Comparison of ENCODE assay signal across 8 cellular contexts in the genomic region with DNA sequence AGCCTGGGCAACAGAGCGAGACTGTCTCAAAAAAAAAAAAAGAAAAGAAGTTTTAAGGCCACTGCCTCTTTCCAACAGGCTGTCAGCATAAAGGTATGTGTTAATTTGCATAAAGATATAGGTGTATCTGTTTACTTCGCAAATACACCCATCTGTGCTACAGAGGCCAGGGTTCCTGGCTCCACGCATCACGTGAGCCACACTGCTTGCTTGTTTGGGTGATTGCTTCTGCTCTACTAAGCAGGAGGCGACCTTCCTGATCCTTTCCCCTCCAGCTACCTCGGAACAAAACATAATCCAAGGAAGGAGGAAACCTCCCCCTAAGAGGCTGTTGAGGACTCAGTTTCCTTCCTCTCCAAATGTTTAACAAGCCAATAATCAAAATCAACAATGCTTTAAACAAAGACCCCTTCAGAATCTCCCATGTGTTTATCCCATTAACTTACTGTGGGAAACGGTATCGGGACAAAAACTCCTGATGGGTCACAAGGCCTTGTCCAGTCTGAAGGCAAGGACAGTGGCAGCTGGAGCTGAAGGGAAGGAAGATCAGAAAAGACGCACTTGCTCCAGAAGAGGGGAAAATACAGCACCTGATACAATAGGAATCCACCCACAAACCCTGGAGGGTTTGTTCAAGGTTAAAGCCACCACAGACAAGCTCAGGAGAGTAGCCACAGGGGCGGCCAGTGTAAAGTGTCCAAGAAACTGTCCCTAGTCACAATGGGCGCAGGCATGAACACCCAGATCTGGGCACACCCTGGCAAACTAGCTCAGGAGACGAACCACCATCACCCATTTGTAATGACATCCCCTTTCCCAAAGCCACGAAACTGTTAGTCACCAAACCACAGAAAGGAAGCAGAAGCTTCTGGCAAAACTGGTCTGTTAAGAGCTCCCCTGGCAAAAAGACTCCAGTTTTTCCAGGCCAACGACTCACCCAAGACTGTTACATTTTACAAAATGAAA. TPM values are rescaled to one million over a fixed set of nuclear protein-coding genes. Genes with fewer than 3 reads are reported as not detected.
DNase-seq lines count a peak whose midpoint lies in the region; TF ChIP-seq lines count a peak whose summit lies in the region.

No MANE protein-coding gene starts in this region.

- POLR2A ChIA-PET in Caco-2 (lab: Charles Lee): no interaction called here

- H3K36me3 ChIP-seq in Caco-2 (ENCODE audit: control insufficient read depth, insufficient read depth, low read length) (no peaks in the 10 kb centered on the region), mucosa of rectum (ENCODE audit: control insufficient read depth in 2 of 2, insufficient read depth in 2 of 2, low read length in 2 of 2) (peaks cover 0 to 4% of the 10 kb centered on the region in 2 donors), HAP-1 (replicated peaks) (no peaks in the 10 kb centered on the region)

- no peaks in the 10 kb centered on the region for H3K4me1 Mint-ChIP-seq in Caco-2 (ENCODE audit: low read depth, unreplicated experiment)
- H3K4me1 Mint-ChIP-seq in chondrocyte (ENCODE audit: low read depth): peaks cover 43% of the 10 kb centered on the region

- no peaks in the 10 kb centered on the region for H3K27me3 Mint-ChIP-seq in Caco-2 (ENCODE audit: insufficient read depth, unreplicated experiment)
- H3K27me3 Mint-ChIP-seq in chondrocyte (ENCODE audit: low read depth): no peaks in the 10 kb centered on the region

- CTCF ChIA-PET in Caco-2 (lab: Charles Lee): interaction anchor here (0.7 kb wide), 1 partner anchor 807 kb away, joined by 4 read pairs; no protein-coding TSS in a partner anchor

- H3K9me3 ChIP-seq in Caco-2: no peaks in the 10 kb centered on the region
- H3K9me3 ChIP-seq in mucosa of rectum (ENCODE audit: control insufficient read depth in 2 of 2, low read length in 2 of 2): no peaks in the 10 kb centered on the region
- no peaks in the 10 kb centered on the region; the same call in 1 of the 2 replicates for H3K9me3 ChIP-seq in HAP-1

- no peaks in the 10 kb centered on the region for H3K4me1 ChIP-seq in Caco-2
- H3K4me1 ChIP-seq in mucosa of rectum (ENCODE audit: control insufficient read depth in 2 of 2, insufficient read depth in 2 of 2, low read length in 2 of 2): peaks cover 2 to 5% of the 10 kb centered on the region in 2 donors
- peaks cover 10% of the 10 kb centered on the region for H3K4me1 ChIP-seq in HAP-1

- TF ChIP-seq CTCF in Caco-2 (IDR thresholded peaks at IDR 0.05; ENCODE audit: insufficient read depth in 1 of 2, low read depth in 1 of 2, low read length in 1 of 2, severe bottlenecking in 1 of 2, unreplicated experiment in 1 of 2) (no peak), chondrocyte (IDR thresholded peaks at IDR 0.05) (no peak)

- H3K4me3 Mint-ChIP-seq in Caco-2 (ENCODE audit: unreplicated experiment) (no peak overlapping the region), chondrocyte (ENCODE audit: unreplicated experiment) (no peak overlapping the region)

- peak overlapping the region in 1 of 2 donors; percentile 24 for H3K9ac ChIP-seq in mucosa of rectum (ENCODE audit: low read depth in 1 of 2, low read length in 2 of 2)

- peak overlapping the region; percentile 23 for H3K27ac Mint-ChIP-seq in Caco-2 (ENCODE audit: unreplicated experiment)
- H3K27ac Mint-ChIP-seq in chondrocyte (ENCODE audit: unreplicated experiment): peak overlapping the region; percentile 62

- H3K27me3 ChIP-seq in Caco-2 (replicated peaks; ENCODE audit: control insufficient read depth, insufficient read depth, low read length) (no peaks in the 10 kb centered on the region), mucosa of rectum (ENCODE audit: control insufficient read depth in 2 of 2, insufficient read depth in 2 of 2, low read length in 2 of 2) (no peaks in the 10 kb centered on the region), HAP-1 (ENCODE audit: low read depth) (no peaks in the 10 kb centered on the region)

- DNase-seq in Caco-2 (no peak), NCI-H1048 (lab: John Stamatoyannopoulos, UW) (peak; percentile 22), chondrocyte (ENCODE audit: low spot score) (no peak), NCI-H1436 (lab: John Stamatoyannopoulos, UW) (no peak), SHP77 treated with DMSO at 0.1 percent for 48 hours (lab: John Stamatoyannopoulos, UW) (no peak), HAP-1 (ENCODE audit: low spot score in 2 of 2) (no peak)
- DNase-seq in stimulated activated CD4-positive, alpha-beta T cell treated with anti-CD3 and anti-CD28 coated beads, Interleukin-4, amount 100 ng/mL, for 1 hour: no peak

- H3K36me3 Mint-ChIP-seq in Caco-2 (ENCODE audit: insufficient read depth, unreplicated experiment): no peaks in the 10 kb centered on the region
- no peaks in the 10 kb centered on the region for H3K36me3 Mint-ChIP-seq in chondrocyte (ENCODE audit: low read depth)

- in situ Hi-C loops in HAP-1 (cut with MboI; ENCODE audit: low sequenced_read_pairs): no loop called here

- no TSS peak for BruUV-seq in Caco-2 (replicated peaks; lab: Mats Ljungman, UMichigan)

- intact Hi-C loops in Caco-2 (cut with micrococcal nuclease; ENCODE audit: unreplicated experiment): no loop called here

- H3K27ac ChIP-seq in mucosa of rectum (ENCODE audit: low read depth in 2 of 2, low read length in 2 of 2): peak overlapping the region; percentile 2 to 43

- no peaks in the 10 kb centered on the region for H3K9me3 Mint-ChIP-seq in Caco-2 (ENCODE audit: unreplicated experiment)
- no peaks in the 10 kb centered on the region for H3K9me3 Mint-ChIP-seq in chondrocyte (ENCODE audit: low read depth)

- H3K4me3 ChIP-seq in Caco-2 (ENCODE audit: low read depth, low read length) (no peak overlapping the region), mucosa of rectum (ENCODE audit: low read length in 2 of 2) (no peak overlapping the region), HAP-1 (no peak overlapping the region)

RNA-seq across cellular contexts. Expression of gene CTNNBIP1, which starts 17.2 kb away (rescaled TPM):
- total RNA-seq in Caco-2 (2022): 17.1 and 17.5 TPM in 2 replicates
- 26.2 to 32.8 TPM (median 28.4 TPM) in 3 replicates for total RNA-seq in chondrocyte

RNA-seq across cellular contexts. Expression of gene LZIC, which starts 50.3 kb away (rescaled TPM):
- total RNA-seq in Caco-2 (2022) (27.0 and 33.2 TPM in 2 replicates), chondrocyte (26.1 to 28.4 TPM (median 26.1 TPM) in 3 replicates)

RNA-seq across cellular contexts. Expression of gene NMNAT1, which starts 50.4 kb away (rescaled TPM):
- total RNA-seq in Caco-2 (2022) (3.1 and 3.8 TPM in 2 replicates), chondrocyte (10.9 to 13.8 TPM (median 13.7 TPM) in 3 replicates)
